21 cellular contexts compared by ENCODE assay signal in genomic region chr6:128892079-128892478, GRCh38.
"Had no signal": no experiment of that assay in that cellular context is flagged by ENCODE, and none has a peak within 500 bp of the region (broad histone marks: within the 10 kb centered on the region; RNA-seq: fewer than 3 reads in every experiment).

No MANE protein-coding gene starts in this region.

- H3K27me3 ChIP-seq: colonic mucosa, esophagus squamous epithelium, hepatocyte, left lung, pancreas, stomach, thyroid gland had no signal

- H3K4me3 ChIP-seq: colonic mucosa, esophagus squamous epithelium, hepatocyte, left lung, lower lobe of right lung, pancreas, stomach, thyroid gland had no signal

- DNase-seq: colonic mucosa; dermis blood vessel endothelial cell; effector memory CD4-positive, alpha-beta T cell; esophagus squamous epithelium; foreskin melanocyte; left cardiac atrium; left lung; lower lobe of right lung; natural killer cell; occipital lobe; pancreas; retina; stimulated activated CD4-positive, alpha-beta T cell treated with anti-CD3 and anti-CD28 coated beads, Interleukin-2, amount 100 ng/mL, for 24 hours; stimulated activated CD4-positive, alpha-beta T cell treated with anti-CD3 and anti-CD28 coated beads, Interleukin-4, amount 100 ng/mL, for 24 hours; stimulated activated naive CD4-positive, alpha-beta T cell treated with Interleukin-2 at 50 U/mL for 16 hours; stomach; thyroid gland; trophoblast cell had no signal

- H3K36me3 ChIP-seq: colonic mucosa, esophagus squamous epithelium, left lung, lower lobe of right lung, pancreas, stomach, thyroid gland had no signal

- ATAC-seq: left lung; lower lobe of right lung; natural killer cell; pancreas; sciatic nerve; stimulated activated effector memory CD8-positive, alpha-beta T cell treated with anti-CD3 and anti-CD28 coated beads, Interleukin-12 subunit alpha, Interleukin-12 subunit beta, amount 100 ng/mL, for 72 hours had no signal

- H3K27ac ChIP-seq: colonic mucosa, esophagus squamous epithelium, hepatocyte, left lung, lower lobe of right lung, pancreas, thyroid gland had no signal

- H3K4me1 ChIP-seq: colonic mucosa, esophagus squamous epithelium, left lung, lower lobe of right lung, pancreas, thyroid gland had no signal

- H3K9me3 ChIP-seq: colonic mucosa, esophagus squamous epithelium, left lung, lower lobe of right lung, pancreas, stomach, thyroid gland had no signal
